8 cellular contexts compared by ENCODE assay signal in genomic region chr19:40421468-40421778, GRCh38. TPM values are rescaled to one million over a fixed set of nuclear protein-coding genes. Genes with fewer than 3 reads are reported as not detected.
DNase-seq lines count a peak whose midpoint lies in the region; ATAC-seq and TF ChIP-seq lines count a peak whose summit lies in the region.

No MANE protein-coding gene starts in this region.

- H3K27ac Mint-ChIP-seq in activated naive CD4-positive, alpha-beta T cell treated with anti-CD3 and anti-CD28 coated beads, Interleukin-2, amount 50 U/mL, for 72 hours, result peak overlapping the region; percentile 93 to 97

- peak; percentile 42 for DNase-seq in NOMO-1 treated with DMSO at 0.1 percent for 48 hours (lab: John Stamatoyannopoulos, UW; ENCODE audit: unreplicated experiment)
- DNase-seq in NOMO-1 (lab: John Stamatoyannopoulos, UW; ENCODE audit: unreplicated experiment in 2 of 2), result no peak
- peak in 1 of 2 donors; percentile 22 for DNase-seq in activated naive CD4-positive, alpha-beta T cell treated with anti-CD3 and anti-CD28 coated beads, Interleukin-2, amount 50 U/mL, for 72 hours (ENCODE audit: low spot score in 2 of 2)
- DNase-seq in suprapubic skin (ENCODE audit: low spot score in 2 of 2), result no peak
- DNase-seq in NCI-H82 treated with DMSO at 0.1 percent for 48 hours (lab: John Stamatoyannopoulos, UW; ENCODE audit: unreplicated experiment), result no peak
- no peak for DNase-seq in T-helper 9 cell
- no peak for DNase-seq in GDM1 (lab: John Stamatoyannopoulos, UW)

- H3K36me3 ChIP-seq in iPS-20b (ENCODE audit: insufficient read depth, low read depth, low read length) (peaks cover 8% of the 10 kb centered on the region), suprapubic skin (peaks cover 10% of the 10 kb centered on the region)

- H3K4me1 ChIP-seq in iPS-20b (ENCODE audit: insufficient read depth, low read length) (peaks cover 5% of the 10 kb centered on the region; the same call in 1 of the 2 replicates), suprapubic skin (peaks cover 47% of the 10 kb centered on the region)

- no peak for TF ChIP-seq EP300 in suprapubic skin (IDR thresholded peaks at IDR 0.05)

- no peak for TF ChIP-seq CTCF in suprapubic skin (IDR thresholded peaks at IDR 0.05)

- peak overlapping the region; percentile 79 for H3K27ac ChIP-seq in iPS-20b (ENCODE audit: low read length)
- peak overlapping the region; percentile 97 for H3K27ac ChIP-seq in suprapubic skin

- no peak for ATAC-seq in activated naive CD4-positive, alpha-beta T cell treated with anti-CD3 and anti-CD28 coated beads, Interleukin-2, amount 50 U/mL, for 72 hours

- no peaks in the 10 kb centered on the region for H3K27me3 ChIP-seq in iPS-20b (ENCODE audit: insufficient read depth, low read length)
- no peaks in the 10 kb centered on the region for H3K27me3 ChIP-seq in suprapubic skin

- H3K9ac ChIP-seq in iPS-20b (ENCODE audit: low read depth, low read length), result peak overlapping the region; percentile 86; the same call in 1 of the 2 replicates

- peaks cover 14 to 20% of the 10 kb centered on the region in 2 donors for H3K36me3 Mint-ChIP-seq in activated naive CD4-positive, alpha-beta T cell treated with anti-CD3 and anti-CD28 coated beads, Interleukin-2, amount 50 U/mL, for 72 hours

- peak overlapping the region; percentile 81 for H3K4me3 ChIP-seq in iPS-20b (ENCODE audit: low read length)
- H3K4me3 ChIP-seq in suprapubic skin, result peak overlapping the region; percentile 64

- TF ChIP-seq POLR2A in suprapubic skin (IDR thresholded peaks at IDR 0.05), result no peak

- 25% methylated on average over 4 of the region's 4 CpGs for WGBS in suprapubic skin

- no peaks in the 10 kb centered on the region for H3K9me3 Mint-ChIP-seq in activated naive CD4-positive, alpha-beta T cell treated with anti-CD3 and anti-CD28 coated beads, Interleukin-2, amount 50 U/mL, for 72 hours

- H3K9me3 ChIP-seq in iPS-20b (ENCODE audit: insufficient read depth, low read depth, low read length) (no peaks in the 10 kb centered on the region), suprapubic skin (no peaks in the 10 kb centered on the region)

RNA-seq across cellular contexts. Expression of gene SERTAD1, which starts 4.4 kb away (rescaled TPM):
- total RNA-seq in activated naive CD4-positive, alpha-beta T cell treated with anti-CD3 and anti-CD28 coated beads, Interleukin-2, amount 50 U/mL, for 72 hours, result 10 to 100 TPM; 13.8 to 17.9 TPM
- 10 to 100 TPM in 3 of 4 donors, 1 to 10 TPM in 1; 8.5 to 33.9 (median 20.6) TPM for total RNA-seq in suprapubic skin

RNA-seq across cellular contexts. Expression of gene PRX, which starts 8.2 kb away (rescaled TPM):
- 1 to 10 TPM in 1 of 2 donors, under 1 TPM in 1; 0.77 to 1.6 TPM for total RNA-seq in activated naive CD4-positive, alpha-beta T cell treated with anti-CD3 and anti-CD28 coated beads, Interleukin-2, amount 50 U/mL, for 72 hours
- 1 to 10 TPM; 4.1 to 7.3 (median 4.8) TPM for total RNA-seq in suprapubic skin

RNA-seq across cellular contexts. Expression of gene SERTAD3, which starts 22.7 kb away (rescaled TPM):
- 10 to 100 TPM; 14.3 to 23.4 TPM for total RNA-seq in activated naive CD4-positive, alpha-beta T cell treated with anti-CD3 and anti-CD28 coated beads, Interleukin-2, amount 50 U/mL, for 72 hours
- total RNA-seq in suprapubic skin, result 10 to 100 TPM; 16.4 to 29.8 (median 19.1) TPM

RNA-seq across cellular contexts. Expression of gene HIPK4, which starts 31.4 kb away (rescaled TPM):
- total RNA-seq in activated naive CD4-positive, alpha-beta T cell treated with anti-CD3 and anti-CD28 coated beads, Interleukin-2, amount 50 U/mL, for 72 hours, result not detected
- total RNA-seq in suprapubic skin, result under 1 TPM in 3 of 4 donors, not detected in 1; 0.21 to 0.47 (median 0.42) TPM

RNA-seq across cellular contexts. Expression of gene BLVRB, which starts 44.1 kb away (rescaled TPM):
- 10 to 100 TPM; 39.7 to 52.2 TPM for total RNA-seq in activated naive CD4-positive, alpha-beta T cell treated with anti-CD3 and anti-CD28 coated beads, Interleukin-2, amount 50 U/mL, for 72 hours
- 100 to 1,000 TPM; 117 to 172 (median 142) TPM for total RNA-seq in suprapubic skin
